In genomic region chr12:97513921-97514320, GRCh38 we compare ENCODE assay signal across 25 cellular contexts. TPM values are rescaled to one million over a fixed set of nuclear protein-coding genes. Genes with fewer than 3 reads are reported as not detected.
"Had no signal": no experiment of that assay in that cellular context is flagged by ENCODE, and none has a peak within 500 bp of the region (broad histone marks: within the 10 kb centered on the region; RNA-seq: fewer than 3 reads in every experiment).

No MANE protein-coding gene starts in this region.

- H3K36me3 Mint-ChIP-seq: activated CD4-positive, alpha-beta memory T cell treated with anti-CD3 and anti-CD28 coated beads for 36 hours; activated naive CD4-positive, alpha-beta T cell treated with anti-CD3 and anti-CD28 coated beads, Interleukin-2, amount 10 ng/mL, durations not matched to agents 7 days and 5 days; activated naive CD8-positive, alpha-beta T cell treated with anti-CD3 and anti-CD28 coated beads for 36 hours had no signal

- H3K27me3 Mint-ChIP-seq: activated CD4-positive, alpha-beta memory T cell treated with anti-CD3 and anti-CD28 coated beads for 36 hours; activated CD4-positive, alpha-beta T cell treated with anti-CD3 and anti-CD28 coated beads, Interleukin-2, amount 10 ng/mL, durations not matched to agents 7 days and 5 days; activated naive CD4-positive, alpha-beta T cell treated with anti-CD3 and anti-CD28 coated beads, Interleukin-2, amount 10 ng/mL, durations not matched to agents 7 days and 5 days; activated naive CD8-positive, alpha-beta T cell treated with anti-CD3 and anti-CD28 coated beads for 36 hours had no signal

- H3K4me1 Mint-ChIP-seq: activated CD4-positive, alpha-beta T cell treated with anti-CD3 and anti-CD28 coated beads, Interleukin-2, amount 10 ng/mL, durations not matched to agents 7 days and 5 days; activated naive CD4-positive, alpha-beta T cell treated with anti-CD3 and anti-CD28 coated beads, Interleukin-2, amount 10 ng/mL, durations not matched to agents 7 days and 5 days; activated naive CD8-positive, alpha-beta T cell treated with anti-CD3 and anti-CD28 coated beads for 36 hours had no signal

- H3K27me3 ChIP-seq: brain microvascular endothelial cell, cardiac muscle cell, MG63 had no signal

- H3K9ac ChIP-seq: KMS-11 had no signal

- ATAC-seq: activated T-cell treated with anti-CD3 and anti-CD28 coated beads, Interleukin-2, amount 50 U/mL, for 72 hours; PC-3 had no signal

- H3K9me3 ChIP-seq: MG63 had no signal

- H3K4me3 ChIP-seq: cardiac muscle cell, MG63 had no signal

- H3K9me3 Mint-ChIP-seq: activated CD4-positive, alpha-beta memory T cell treated with anti-CD3 and anti-CD28 coated beads for 36 hours; activated CD4-positive, alpha-beta T cell treated with anti-CD3 and anti-CD28 coated beads, Interleukin-2, amount 10 ng/mL, durations not matched to agents 7 days and 5 days; activated naive CD8-positive, alpha-beta T cell treated with anti-CD3 and anti-CD28 coated beads for 36 hours; activated T-helper 2 cell treated with anti-CD3 and anti-CD28 coated beads, Interferon-gamma antibody, Interleukin-2, Interleukin-4, amounts not matched to agents 10 μg/mL and 5 μg/mL and 100 μg/mL, durations not matched to agents 14 hours and 24 hours and 36 hours; T-helper 1 cell treated with Interleukin-12 subunit alpha and Interleukin-12 subunit beta and Interleukin-4 antibody, amounts not matched to agents 30 μg/mL and 1 μg/mL, for 36 hours had no signal

- H3K27ac Mint-ChIP-seq: activated CD4-positive, alpha-beta memory T cell treated with anti-CD3 and anti-CD28 coated beads for 36 hours; activated CD4-positive, alpha-beta T cell treated with anti-CD3 and anti-CD28 coated beads, Interleukin-2, amount 10 ng/mL, durations not matched to agents 7 days and 5 days; activated naive CD4-positive, alpha-beta T cell treated with anti-CD3 and anti-CD28 coated beads, Interleukin-2, amount 10 ng/mL, durations not matched to agents 7 days and 5 days; activated naive CD8-positive, alpha-beta T cell treated with anti-CD3 and anti-CD28 coated beads for 36 hours; activated T-cell treated with anti-CD3 and anti-CD28 coated beads, Interleukin-2, amount 50 U/mL, for 72 hours; activated T-helper 2 cell treated with anti-CD3 and anti-CD28 coated beads, Interferon-gamma antibody, Interleukin-2, Interleukin-4, amounts not matched to agents 10 μg/mL and 5 μg/mL and 100 μg/mL, durations not matched to agents 14 hours and 24 hours and 36 hours; T-helper 1 cell treated with Interleukin-12 subunit alpha and Interleukin-12 subunit beta and Interleukin-4 antibody, amounts not matched to agents 30 μg/mL and 1 μg/mL, for 36 hours had no signal

- H3K4me2 ChIP-seq: KMS-11 had no signal

- H3K27ac ChIP-seq: brain microvascular endothelial cell, cardiac muscle cell, KMS-11 had no signal

- H3K4me3 Mint-ChIP-seq: activated CD4-positive, alpha-beta memory T cell treated with anti-CD3 and anti-CD28 coated beads for 36 hours; activated CD4-positive, alpha-beta T cell treated with anti-CD3 and anti-CD28 coated beads, Interleukin-2, amount 10 ng/mL, durations not matched to agents 7 days and 5 days; activated naive CD4-positive, alpha-beta T cell treated with anti-CD3 and anti-CD28 coated beads, Interleukin-2, amount 10 ng/mL, durations not matched to agents 7 days and 5 days; activated naive CD8-positive, alpha-beta T cell treated with anti-CD3 and anti-CD28 coated beads for 36 hours; activated T-cell treated with anti-CD3 and anti-CD28 coated beads, Interleukin-2, amount 50 U/mL, for 72 hours; T-helper 1 cell treated with Interleukin-12 subunit alpha and Interleukin-12 subunit beta and Interleukin-4 antibody, amounts not matched to agents 30 μg/mL and 1 μg/mL, for 36 hours had no signal

- H3K36me3 ChIP-seq: brain microvascular endothelial cell, cardiac muscle cell, MG63 had no signal

- DNase-seq: activated CD4-positive, alpha-beta memory T cell treated with anti-CD3 and anti-CD28 coated beads for 36 hours; activated CD4-positive, alpha-beta T cell treated with anti-CD3 and anti-CD28 coated beads, Interleukin-2, amount 10 ng/mL, durations not matched to agents 7 days and 5 days; activated CD4-positive, CD25-positive, alpha-beta regulatory T cell; activated gamma-delta T cell treated with Interleukin-2 at 50 U/mL for 16 hours; activated naive CD4-positive, alpha-beta T cell treated with anti-CD3 and anti-CD28 coated beads, Interleukin-2, amount 10 ng/mL, durations not matched to agents 7 days and 5 days; activated naive CD8-positive, alpha-beta T cell treated with anti-CD3 and anti-CD28 coated beads for 36 hours; activated T-cell treated with anti-CD3 and anti-CD28 coated beads for 4 hours; activated T-cell treated with anti-CD3 and anti-CD28 coated beads, Interleukin-2, amount 50 U/mL, for 72 hours; brain microvascular endothelial cell; MG63; MV-4-11; NCI-H1092 treated with DMSO at 0.1 percent for 48 hours; NCI-H1417 treated with DMSO at 0.1 percent for 48 hours; NCI-H1694; NCI-H2029; NCI-H446; NCI-H524; PC-3; SHP77 treated with DMSO at 0.1 percent for 48 hours had no signal

RNA-seq across cellular contexts. Expression of gene RMST, which starts 51.3 kb away (rescaled TPM):
- total RNA-seq: activated CD4-positive, alpha-beta memory T cell treated with anti-CD3 and anti-CD28 coated beads for 36 hours; activated CD4-positive, alpha-beta T cell treated with anti-CD3 and anti-CD28 coated beads, Interleukin-2, amount 10 ng/mL, durations not matched to agents 7 days and 5 days; activated CD8-positive, alpha-beta memory T cell treated with anti-CD3 and anti-CD28 coated beads for 36 hours; activated naive CD8-positive, alpha-beta T cell treated with anti-CD3 and anti-CD28 coated beads for 36 hours; activated T-cell treated with anti-CD3 and anti-CD28 coated beads, Interleukin-2, amount 50 U/mL, for 72 hours; activated T-helper 2 cell treated with anti-CD3 and anti-CD28 coated beads, Interferon-gamma antibody, Interleukin-2, Interleukin-4, amounts not matched to agents 10 μg/mL and 5 μg/mL and 100 μg/mL, durations not matched to agents 14 hours and 24 hours and 36 hours; PC-3; SK-MEL-5 had no signal
